Comparison of ENCODE assay signal across 8 cellular contexts in genomic region chr16:58020628-58021521, GRCh38. TPM values are rescaled to one million over a fixed set of nuclear protein-coding genes. Genes with fewer than 3 reads are reported as not detected.
DNase-seq lines count a peak whose midpoint lies in the region; ATAC-seq, FAIRE-seq and TF ChIP-seq lines count a peak whose summit lies in the region.

No MANE protein-coding gene starts in this region.

- DNase-seq in DND-41 = peak; percentile 78
- peak; percentile 64 for DNase-seq in HK-2 (ENCODE audit: unreplicated experiment)
- peak; percentile 54 for DNase-seq in T-helper 9 cell
- peak; percentile 46 for DNase-seq in brain pericyte (ENCODE audit: low read depth, low spot score)
- peak; percentile 53 for DNase-seq in kidney
- DNase-seq in stimulated activated CD4-positive, alpha-beta T cell treated with anti-CD3 and anti-CD28 coated beads, TNF-alpha, amount 100 ng/mL, for 24 hours (ENCODE audit: low read depth in 3 of 3) = peak in 2 of 3 experiments; percentile 32 to 51

- H3K4me3 ChIP-seq in DND-41 (ENCODE audit: low read depth in 1 of 2, low read length in 2 of 2) (no peak overlapping the region), kidney (ENCODE audit: low read length in 2 of 2) (no peak overlapping the region)

- no peak overlapping the region for H3K27ac ChIP-seq in DND-41 (ENCODE audit: low read length)
- H3K27ac ChIP-seq in kidney (ENCODE audit: low read depth in 2 of 2, low read length in 2 of 2) = no peak overlapping the region

- intact Hi-C loops in kidney (cut with DNase I) = loop anchor here (10.0 kb wide), 1 partner anchor 104 kb away; the partner anchor contains the start of gene CFAP20

- H3K36me3 ChIP-seq in DND-41 (ENCODE audit: insufficient read depth, low read length) = peaks cover 12% of the 10 kb centered on the region
- H3K36me3 ChIP-seq in kidney (ENCODE audit: control insufficient read depth in 1 of 2, insufficient read depth in 2 of 2, low read length in 2 of 2) = no peaks in the 10 kb centered on the region

- H3K27me3 ChIP-seq in DND-41 (ENCODE audit: insufficient read depth, low read length, poor library complexity) = no peaks in the 10 kb centered on the region

- no peak for FAIRE-seq in kidney (lab: Jason Lieb, UNC)

- TF ChIP-seq CTCF in DND-41 (IDR thresholded peaks at IDR 0.05; ENCODE audit: borderline replicate concordance, extremely low read depth, low read length, poor library complexity, severe bottlenecking) (peak; percentile 92), kidney (IDR thresholded peaks at IDR 0.05; ENCODE audit: borderline replicate concordance, extremely low read depth, insufficient read depth) (peak; percentile 72)

- H3K9me3 ChIP-seq in DND-41 (ENCODE audit: insufficient read depth, low read length, severe bottlenecking) (no peaks in the 10 kb centered on the region), kidney (ENCODE audit: control insufficient read depth in 1 of 2, low read length in 2 of 2) (no peaks in the 10 kb centered on the region)

- peak; percentile 71 for ATAC-seq in DND-41 (ENCODE audit: insufficient read depth, low read depth)
- ATAC-seq in GM19467 (IDR thresholded peaks at IDR 0.05; ENCODE audit: unreplicated experiment) = no peak
- ATAC-seq in GM21367 (IDR thresholded peaks at IDR 0.05; ENCODE audit: unreplicated experiment) = no peak

- no peaks in the 10 kb centered on the region for H3K79me2 ChIP-seq in DND-41 (ENCODE audit: insufficient read depth, low read length)

- H3K9ac ChIP-seq in DND-41 (ENCODE audit: low read depth, low read length) (no peak overlapping the region), kidney (ENCODE audit: low read length in 2 of 2) (no peak overlapping the region)

- H3K4me1 ChIP-seq in DND-41 (ENCODE audit: insufficient read depth, low read length) (peaks cover 10% of the 10 kb centered on the region), kidney (ENCODE audit: control insufficient read depth in 1 of 2, insufficient read depth in 1 of 2, low read depth in 1 of 2, low read length in 2 of 2) (peaks cover 5 to 11% of the 10 kb centered on the region in 2 donors)

- peaks cover 7% of the 10 kb centered on the region; the same call in 1 of the 2 replicates for H4K20me1 ChIP-seq in DND-41 (ENCODE audit: insufficient read depth, low read length)

- no peak overlapping the region for H3K4me2 ChIP-seq in DND-41 (ENCODE audit: insufficient read depth, low read length)

- no peak overlapping the region for H2AFZ ChIP-seq in DND-41 (ENCODE audit: low read depth, low read length)

RNA-seq across cellular contexts. Expression of gene MMP15, which starts 4.7 kb away (rescaled TPM):
- 31.4 TPM for total RNA-seq in kidney
- 19.1 TPM for polyA plus RNA-seq in kidney (ENCODE audit: insufficient read depth, low read depth, low replicate concordance)

RNA-seq across cellular contexts. Expression of gene USB1, which starts 19.7 kb away (rescaled TPM):
- 32.8 TPM for total RNA-seq in kidney
- 18.3 TPM for polyA plus RNA-seq in kidney (ENCODE audit: insufficient read depth, low read depth, low replicate concordance)

RNA-seq across cellular contexts. Expression of gene ZNF319, which starts 20.4 kb away (rescaled TPM):
- total RNA-seq in kidney = 10.9 TPM
- polyA plus RNA-seq in kidney (ENCODE audit: insufficient read depth, low read depth, low replicate concordance) = 2.9 TPM

RNA-seq across cellular contexts. Expression of gene CNGB1, which starts 49.9 kb away (rescaled TPM):
- total RNA-seq in kidney = not detected
- not detected for polyA plus RNA-seq in kidney (ENCODE audit: insufficient read depth, low read depth, low replicate concordance)
